ENCODE assay signal across 8 cellular contexts in genomic region chr13:92187378-92187989, GRCh38.
DNase-seq lines count a peak whose midpoint lies in the region; ATAC-seq, FAIRE-seq and TF ChIP-seq lines count a peak whose summit lies in the region.

No MANE protein-coding gene starts in this region.

- CTCF ChIA-PET in HepG2 (lab: Yijun Ruan, JAX; ENCODE audit: low intra/inter-chr PET ratio, low total read pairs): no interaction called here

- H3K4me1 ChIP-seq in DND-41 (ENCODE audit: insufficient read depth, low read length): no peaks in the 10 kb centered on the region
- H3K4me1 ChIP-seq in HepG2 (ENCODE audit: insufficient read depth, low read length): no peaks in the 10 kb centered on the region

- H3K4me3 ChIP-seq in DND-41 (ENCODE audit: low read depth in 1 of 2, low read length in 2 of 2) (no peak overlapping the region), brain microvascular endothelial cell (ENCODE audit: low read depth, low read length) (no peak overlapping the region), HepG2 (replicated peaks in 1 of 3; ENCODE audit: insufficient read depth in 1 of 3, low read depth in 2 of 3, low read length in 3 of 3) (no peak overlapping the region)

- peak; percentile 37 for FAIRE-seq in HepG2 (lab: Jason Lieb, UNC)

- in situ Hi-C loops in brain microvascular endothelial cell (cut with HindIII; ENCODE audit: low pct_ligation_motif_present, low sequenced_read_pairs) (no loop called here), HepG2 (cut with HindIII; ENCODE audit: extremely low pct_ligation_motif_present, low pct_unique_long_range_greater_than_20kb) (no loop called here)

- TF ChIP-seq RAD21 in HepG2 (CRISPR knock-in tag; IDR thresholded peaks at IDR 0.05): no peak

- no peak overlapping the region for H3K9ac ChIP-seq in DND-41 (ENCODE audit: low read depth, low read length)
- H3K9ac ChIP-seq in HepG2 (ENCODE audit: insufficient read depth, low read depth, low read length): no peak overlapping the region

- H3K79me2 ChIP-seq in DND-41 (ENCODE audit: insufficient read depth, low read length) (no peaks in the 10 kb centered on the region), HepG2 (ENCODE audit: insufficient read depth, low read length) (no peaks in the 10 kb centered on the region)

- peak; percentile 22 for DNase-seq in DND-41
- peak; percentile 37 for DNase-seq in NCI-H226
- peak; percentile 35 for DNase-seq in brain microvascular endothelial cell
- DNase-seq in HepG2 (ENCODE audit: low spot score): peak; percentile 24
- DNase-seq in DMS153 treated with DMSO at 0.1 percent for 48 hours (lab: John Stamatoyannopoulos, UW; ENCODE audit: unreplicated experiment): no peak
- DNase-seq in mesenteric fat pad (ENCODE audit: low spot score): no peak

- no peaks in the 10 kb centered on the region for H3K36me3 ChIP-seq in DND-41 (ENCODE audit: insufficient read depth, low read length)
- no peaks in the 10 kb centered on the region for H3K36me3 ChIP-seq in brain microvascular endothelial cell (replicated peaks)
- H3K36me3 ChIP-seq in HepG2 (replicated peaks in 1 of 2; ENCODE audit: control insufficient read depth in 1 of 2, insufficient read depth in 2 of 2, low read length in 2 of 2): no peaks in the 10 kb centered on the region

- TF ChIP-seq EP300 in HepG2 (IDR thresholded peaks at IDR 0.05; ENCODE audit: low read depth in 2 of 2, low read length in 2 of 2): no peak
- TF ChIP-seq EP300 in HepG2 (CRISPR knock-in tag; IDR thresholded peaks at IDR 0.05; ENCODE audit: borderline replicate concordance): no peak

- WGBS in HepG2 (ENCODE audit: low lambda C conversion rate): 0% methylated on average over 1 of the region's 1 CpG

- H3K4me2 ChIP-seq in DND-41 (ENCODE audit: insufficient read depth, low read length) (no peak overlapping the region), HepG2 (ENCODE audit: low read depth, low read length) (no peak overlapping the region)

- no peak overlapping the region for H2AFZ ChIP-seq in DND-41 (ENCODE audit: low read depth, low read length)
- H2AFZ ChIP-seq in HepG2 (ENCODE audit: low read length): no peak overlapping the region

- BruUV-seq in HepG2 (replicated peaks; lab: Mats Ljungman, UMichigan): no TSS peak

- H3K27ac ChIP-seq in DND-41 (ENCODE audit: low read length) (no peak overlapping the region), brain microvascular endothelial cell (no peak overlapping the region), HepG2 (ENCODE audit: extremely low read length, insufficient read depth, low read length) (no peak overlapping the region)

- intact Hi-C loops in HepG2 (cut with micrococcal nuclease; ENCODE audit: unreplicated experiment): loop anchor here (10.0 kb wide), 1 partner anchor 243 kb away; no protein-coding TSS in a partner anchor

- POLR2A ChIA-PET in HepG2 (lab: Yijun Ruan, JAX): no interaction called here

- peak; percentile 64; the same call in 1 of the 3 replicates for ATAC-seq in DND-41 (ENCODE audit: insufficient read depth, low read depth)
- ATAC-seq in GM18873 (IDR thresholded peaks at IDR 0.05; ENCODE audit: low FRiP score, unreplicated experiment): peak; percentile 82
- ATAC-seq in HG03097 (IDR thresholded peaks at IDR 0.05; ENCODE audit: low FRiP score, unreplicated experiment): peak; percentile 83
- ATAC-seq in HepG2: peak; percentile 76

- H3K9me3 ChIP-seq in DND-41 (ENCODE audit: insufficient read depth, low read length, severe bottlenecking) (no peaks in the 10 kb centered on the region), HepG2 (ENCODE audit: low read length) (no peaks in the 10 kb centered on the region)

- H4K20me1 ChIP-seq in DND-41 (ENCODE audit: insufficient read depth, low read length) (no peaks in the 10 kb centered on the region), HepG2 (ENCODE audit: insufficient read depth, low read length) (no peaks in the 10 kb centered on the region)

- no peak for TF ChIP-seq POLR2A in HepG2 (IDR thresholded peaks at IDR 0.05; ENCODE audit: insufficient read depth in 1 of 2, low read depth in 2 of 2, low read length in 2 of 2)

- TF ChIP-seq CTCF in DND-41 (IDR thresholded peaks at IDR 0.05; ENCODE audit: borderline replicate concordance, extremely low read depth, low read length, poor library complexity, severe bottlenecking): peak; percentile 89
- peak; percentile 82 for TF ChIP-seq CTCF in brain microvascular endothelial cell (IDR thresholded peaks at IDR 0.05; ENCODE audit: low read depth, low read length, missing control alignments)
- peak; percentile 74 for TF ChIP-seq CTCF in HepG2 (CRISPR knock-in tag; IDR thresholded peaks at IDR 0.05)

- H3K27me3 ChIP-seq in DND-41 (ENCODE audit: insufficient read depth, low read length, poor library complexity) (no peaks in the 10 kb centered on the region), brain microvascular endothelial cell (replicated peaks) (no peaks in the 10 kb centered on the region), HepG2 (ENCODE audit: control insufficient read depth in 1 of 2, insufficient read depth in 2 of 2, low read length in 2 of 2) (no peaks in the 10 kb centered on the region)

TF ChIP-seq in HepG2, 621 proteins besides CTCF, POLR2A, EP300 and RAD21 (continues in another document):
- TF ChIP-seq STAG1 (CRISPR knock-in tag; IDR thresholded peaks at IDR 0.05) (peak; percentile 67), ZBTB1 (CRISPR knock-in tag; IDR thresholded peaks at IDR 0.05; ENCODE audit: borderline replicate concordance) (no peak), HINFP (CRISPR knock-in tag; IDR thresholded peaks at IDR 0.05; ENCODE audit: low read depth) (no peak), ISL2 (CRISPR knock-in tag; IDR thresholded peaks at IDR 0.05) (no peak), ZNF484 (CRISPR knock-in tag; IDR thresholded peaks at IDR 0.05; ENCODE audit: borderline replicate concordance, low read depth) (no peak), PHF5A (CRISPR knock-in tag; IDR thresholded peaks at IDR 0.05; ENCODE audit: low read depth, unreplicated experiment) (no peak), ZNF337 (CRISPR knock-in tag; IDR thresholded peaks at IDR 0.05; ENCODE audit: borderline replicate concordance, low read depth) (no peak), SMC3 (IDR thresholded peaks at IDR 0.05; ENCODE audit: low read length) (peak; percentile 53), ZNF160 (CRISPR knock-in tag; IDR thresholded peaks at IDR 0.05) (no peak), SRF (IDR thresholded peaks at IDR 0.05; ENCODE audit: low read depth, low read length) (no peak), ZNF512B (CRISPR knock-in tag; IDR thresholded peaks at IDR 0.05; ENCODE audit: borderline replicate concordance) (no peak), MED8 (CRISPR knock-in tag; IDR thresholded peaks at IDR 0.05; ENCODE audit: insufficient replicate concordance) (no peak)

Comparison
In these comparisons a context has a peak if more than half of its experiments do, and no peak if none do; other contexts are left out.
1. DNase-seq: peak in DND-41 (single experiment), NCI-H226 (single experiment), brain microvascular endothelial cell (single experiment) and HepG2 (single experiment); none in DMS153 treated with DMSO at 0.1 percent for 48 hours (single experiment) and mesenteric fat pad (single experiment).
2. Peak in every context shown above with its lines, with median percentiles within 50 percentile points of each other: ATAC-seq and CTCF ChIP-seq.